ENCODE assay signal across 30 cellular contexts in genomic region chr16:89144681-89145080, GRCh38. TPM values are rescaled to one million over a fixed set of nuclear protein-coding genes. Genes with fewer than 3 reads are reported as not detected.
"Had no signal": no experiment of that assay in that cellular context is flagged by ENCODE, and none has a peak within 500 bp of the region (broad histone marks: within the 10 kb centered on the region; RNA-seq: fewer than 3 reads in every experiment).

No MANE protein-coding gene starts in this region.

- H3K27me3 Mint-ChIP-seq: memory B cell; natural killer cell treated with Interleukin-12 subunit alpha and Interleukin-12 subunit beta and Interleukin-15 and Interleukin-18, amount 100 ng/mL, for 72 hours; stimulated activated memory B cell treated with anti-CD40 and anti-IgM and Interleukin-4, amounts not matched to agents 10 μg/mL and 1 μg/mL and 100 μg/mL, for 72 hours; stimulated activated naive CD8-positive, alpha-beta T cell treated with anti-CD3 and anti-CD28 coated beads, Interleukin-15, Interleukin-2, amounts not matched to agents 100 ng/mL and 50 ng/mL, for 24 hours had no signal

- H3K27ac ChIP-seq: dorsolateral prefrontal cortex, heart right ventricle, neural progenitor cell, parathyroid adenoma, psoas muscle, right lobe of liver, tibial artery, upper lobe of left lung, vagina had no signal

- H3K4me3 ChIP-seq: dorsolateral prefrontal cortex, heart right ventricle, neural progenitor cell, psoas muscle, right lobe of liver, tibial artery, upper lobe of left lung, vagina had no signal

- H3K4me1 Mint-ChIP-seq: mesothelial cell of epicardium; stimulated activated memory B cell treated with anti-CD40 and anti-IgM and Interleukin-4, amounts not matched to agents 10 μg/mL and 1 μg/mL and 100 μg/mL, for 72 hours had no signal

- H3K27ac Mint-ChIP-seq: memory B cell; mesothelial cell of epicardium; natural killer cell treated with Interleukin-12 subunit alpha and Interleukin-12 subunit beta and Interleukin-15 and Interleukin-18, amount 100 ng/mL, for 72 hours; neural progenitor cell; stimulated activated memory B cell treated with anti-CD40 and anti-IgM and Interleukin-4, amounts not matched to agents 10 μg/mL and 1 μg/mL and 100 μg/mL, for 72 hours; stimulated activated naive CD8-positive, alpha-beta T cell treated with anti-CD3 and anti-CD28 coated beads, Interleukin-15, Interleukin-2, amounts not matched to agents 100 ng/mL and 50 ng/mL, for 24 hours had no signal

- H2AFZ ChIP-seq: neural progenitor cell, parathyroid adenoma had no signal

- H3K9me3 ChIP-seq: right lobe of liver, tibial artery, upper lobe of left lung, vagina had no signal

- H3K36me3 ChIP-seq: neural progenitor cell, right lobe of liver had no signal

- H3K79me2 ChIP-seq: parathyroid adenoma had no signal

- H3K4me2 ChIP-seq: neural progenitor cell had no signal

- H3K9ac ChIP-seq: neural progenitor cell, parathyroid adenoma had no signal

- H3K9me3 Mint-ChIP-seq: natural killer cell treated with Interleukin-12 subunit alpha and Interleukin-12 subunit beta and Interleukin-15 and Interleukin-18, amount 100 ng/mL, for 72 hours; neural progenitor cell; stimulated activated naive CD8-positive, alpha-beta T cell treated with anti-CD3 and anti-CD28 coated beads, Interleukin-15, Interleukin-2, amounts not matched to agents 100 ng/mL and 50 ng/mL, for 24 hours had no signal

- H3K27me3 ChIP-seq: dorsolateral prefrontal cortex, heart right ventricle, neural progenitor cell, right lobe of liver, tibial artery, upper lobe of left lung, vagina had no signal

- DNase-seq: cortex of kidney; dorsolateral prefrontal cortex; effector memory CD4-positive, alpha-beta T cell; heart right ventricle; hypothalamus; kidney glomerular epithelial cell; occipital lobe; retina; stimulated activated CD4-positive, alpha-beta T cell treated with anti-CD3 and anti-CD28 coated beads, Interleukin-15, amount 100 ng/mL, for 24 hours; stimulated activated CD4-positive, alpha-beta T cell treated with anti-CD3 and anti-CD28 coated beads, Interleukin-1b, Interleukin-23, amount 100 ng/mL, for 48 hours; stimulated activated CD4-positive, alpha-beta T cell treated with anti-CD3 and anti-CD28 coated beads, Interleukin-4, amount 100 ng/mL, for 24 hours; tibial artery had no signal

- ATAC-seq: esophagus mucosa; natural killer cell treated with Interleukin-12 subunit alpha and Interleukin-12 subunit beta and Interleukin-15 and Interleukin-18, amount 100 ng/mL, for 72 hours; psoas muscle; right lobe of liver; stimulated activated memory B cell treated with anti-CD40 and anti-IgM and Interleukin-4, amounts not matched to agents 10 μg/mL and 1 μg/mL and 100 μg/mL, for 72 hours had no signal

- H3K4me3 Mint-ChIP-seq: memory B cell; mesothelial cell of epicardium; natural killer cell treated with Interleukin-12 subunit alpha and Interleukin-12 subunit beta and Interleukin-15 and Interleukin-18, amount 100 ng/mL, for 72 hours; neural progenitor cell; stimulated activated memory B cell treated with anti-CD40 and anti-IgM and Interleukin-4, amounts not matched to agents 10 μg/mL and 1 μg/mL and 100 μg/mL, for 72 hours; stimulated activated naive CD8-positive, alpha-beta T cell treated with anti-CD3 and anti-CD28 coated beads, Interleukin-15, Interleukin-2, amounts not matched to agents 100 ng/mL and 50 ng/mL, for 24 hours had no signal

- H3K4me1 ChIP-seq: heart right ventricle, neural progenitor cell, psoas muscle, right lobe of liver, tibial artery, upper lobe of left lung, vagina had no signal

- FAIRE-seq: endometrium, frontal cortex, islet of Langerhans had no signal

RNA-seq across cellular contexts. Expression of gene CDH15, which starts 26.9 kb away (rescaled TPM):
- total RNA-seq: esophagus mucosa; lower leg skin; natural killer cell treated with Interleukin-12 subunit alpha and Interleukin-12 subunit beta and Interleukin-15 and Interleukin-18, amount 100 ng/mL, for 72 hours; vagina had no signal

RNA-seq across cellular contexts. Expression of gene SLC22A31, which starts 55.7 kb away (rescaled TPM):
- total RNA-seq: esophagus mucosa, frontal cortex, glomerular endothelial cell, occipital lobe, psoas muscle, temporal lobe, vagina had no signal
